Comparison of ENCODE assay signal across 10 cellular contexts in genomic region chr3:125914768-125915426, GRCh38. TPM values are rescaled to one million over a fixed set of nuclear protein-coding genes. Genes with fewer than 3 reads are reported as not detected.
A peak's percentile ranks its signal among the peaks of the same experiment; 100 is the strongest.
DNase-seq lines count a peak whose midpoint lies in the region; ATAC-seq and TF ChIP-seq lines count a peak whose summit lies in the region.
"Not testable (repeated sequence)": the region's sequence is repeated elsewhere in the genome, so short reads cannot be mapped to it uniquely, and the experiment has no call there.
"Had no signal": no experiment of that assay in that cellular context is flagged by ENCODE, and none has a peak within 500 bp of the region (broad histone marks: within the 10 kb centered on the region; RNA-seq: fewer than 3 reads in every experiment).

No MANE protein-coding gene starts in this region.

- peak overlapping the region; percentile 89 for H3K4me2 ChIP-seq in smooth muscle cell

- peak overlapping the region; percentile 76 for H3K27ac Mint-ChIP-seq in activated CD4-positive, alpha-beta T cell treated with anti-CD3 and anti-CD28 coated beads for 36 hours
- H3K27ac Mint-ChIP-seq in glutamatergic neuron (ENCODE audit: unreplicated experiment): peak overlapping the region; percentile 55

- not testable (repeated sequence) for ATAC-seq in activated CD4-positive, alpha-beta T cell treated with anti-CD3 and anti-CD28 coated beads for 36 hours

- H3K4me3 Mint-ChIP-seq in activated CD4-positive, alpha-beta T cell treated with anti-CD3 and anti-CD28 coated beads for 36 hours: peak overlapping the region; percentile 82
- peak overlapping the region; percentile 82 for H3K4me3 Mint-ChIP-seq in glutamatergic neuron (ENCODE audit: unreplicated experiment)

- peak; percentile 4 for DNase-seq in AG09309 (ENCODE audit: low read depth)
- DNase-seq in HCEC 1CT: peak; percentile 35
- peak; percentile 5 for DNase-seq in NCI-H2227 (lab: John Stamatoyannopoulos, UW; ENCODE audit: unreplicated experiment)
- not testable (repeated sequence) for DNase-seq in activated CD4-positive, alpha-beta T cell treated with anti-CD3 and anti-CD28 coated beads for 36 hours; glutamatergic neuron; smooth muscle cell (lab: John Stamatoyannopoulos, UW; ENCODE audit: unreplicated experiment)
- DNase-seq in cardiac fibroblast (ENCODE audit: low read depth in 2 of 2): peak; percentile 45 to 59

- not testable (repeated sequence) for H3K9me3 Mint-ChIP-seq in activated CD4-positive, alpha-beta T cell treated with anti-CD3 and anti-CD28 coated beads for 36 hours (ENCODE audit: low read depth); glutamatergic neuron (ENCODE audit: unreplicated experiment)

- H3K9ac ChIP-seq in mucosa of rectum (ENCODE audit: low read depth in 1 of 2, low read length in 2 of 2) (peak overlapping the region; percentile 47 to 88), smooth muscle cell (ENCODE audit: low read depth) (peak overlapping the region; percentile 29)

- WGBS in smooth muscle cell (ENCODE audit: low lambda C conversion rate): 21% methylated on average over 10 of the region's 12 CpGs

- H3K79me2 ChIP-seq in smooth muscle cell (ENCODE audit: low read depth): not testable (repeated sequence)

- H3K4me1 Mint-ChIP-seq in activated CD4-positive, alpha-beta T cell treated with anti-CD3 and anti-CD28 coated beads for 36 hours: peaks cover 28% of the 10 kb centered on the region
- H3K4me1 Mint-ChIP-seq in glutamatergic neuron (ENCODE audit: low read depth, unreplicated experiment): peaks cover 20% of the 10 kb centered on the region

- not testable (repeated sequence) for H3K36me3 Mint-ChIP-seq in activated CD4-positive, alpha-beta T cell treated with anti-CD3 and anti-CD28 coated beads for 36 hours (ENCODE audit: low read depth); glutamatergic neuron (ENCODE audit: unreplicated experiment)

- not testable (repeated sequence) for H3K36me3 ChIP-seq in mucosa of rectum (ENCODE audit: control insufficient read depth in 2 of 2, insufficient read depth in 2 of 2, low read length in 2 of 2); smooth muscle cell (ENCODE audit: low read depth)

- H3K4me3 ChIP-seq in AG09309 (ENCODE audit: control insufficient read depth, low read depth, low read length) (peak overlapping the region; percentile 53), cardiac fibroblast (replicated peaks in 1 of 2; ENCODE audit: low read depth in 2 of 2, low read length in 2 of 2) (peak overlapping the region; percentile 52 to 59), mucosa of rectum (ENCODE audit: low read length in 2 of 2) (peak overlapping the region; percentile 67 to 71), smooth muscle cell (peak overlapping the region; percentile 66)

- H3K27ac ChIP-seq in mucosa of rectum (ENCODE audit: low read depth in 2 of 2, low read length in 2 of 2) (peak overlapping the region; percentile 87 to 95), smooth muscle cell (ENCODE audit: low read depth) (peak overlapping the region; percentile 67)

- H3F3A ChIP-seq in smooth muscle cell (ENCODE audit: low read depth): not testable (repeated sequence)

- H3K4me1 ChIP-seq in mucosa of rectum (ENCODE audit: control insufficient read depth in 2 of 2, insufficient read depth in 2 of 2, low read length in 2 of 2); smooth muscle cell (ENCODE audit: low read depth): not testable (repeated sequence)

- H3K9me3 ChIP-seq in mucosa of rectum (ENCODE audit: control insufficient read depth in 2 of 2, low read length in 2 of 2); smooth muscle cell (replicated peaks; ENCODE audit: low read depth): not testable (repeated sequence)

- not testable (repeated sequence) for H3K27me3 ChIP-seq in mucosa of rectum (ENCODE audit: control insufficient read depth in 2 of 2, insufficient read depth in 2 of 2, low read length in 2 of 2); smooth muscle cell (ENCODE audit: low read depth)

- intact Hi-C loops in activated CD4-positive, alpha-beta T cell treated with anti-CD3 and anti-CD28 coated beads for 36 hours (cut with DNase I, micrococcal nuclease): loop anchor here (2.0 to 10.0 kb wide), 5 partner anchors 77 to 1070 kb away; partner anchors contain the start of genes KLF15 (in 2 of the 2), PLXNA1 (in 1 of the 2) and ZXDC (in 1 of the 2)

- not testable (repeated sequence) for H3K27me3 Mint-ChIP-seq in activated CD4-positive, alpha-beta T cell treated with anti-CD3 and anti-CD28 coated beads for 36 hours; glutamatergic neuron (ENCODE audit: unreplicated experiment)

- not testable (repeated sequence) for TF ChIP-seq CTCF in AG09309 (IDR thresholded peaks at IDR 0.05; ENCODE audit: control insufficient read depth, insufficient read depth, low read depth, low read length, missing control alignments); cardiac fibroblast (IDR thresholded peaks at IDR 0.05; ENCODE audit: low read depth, low read length); glutamatergic neuron (IDR thresholded peaks at IDR 0.05; ENCODE audit: partially characterized antibody, unreplicated experiment); smooth muscle cell (IDR thresholded peaks at IDR 0.05; ENCODE audit: borderline replicate concordance, insufficient read depth, poor library complexity, severe bottlenecking)

- H4K20me1 ChIP-seq in smooth muscle cell (ENCODE audit: low read depth): not testable (repeated sequence)

- CTCF ChIA-PET in activated CD4-positive, alpha-beta T cell treated with anti-CD3 and anti-CD28 coated beads for 36 hours (lab: Charles Lee): not testable (repeated sequence)

- POLR2A ChIA-PET in activated CD4-positive, alpha-beta T cell treated with anti-CD3 and anti-CD28 coated beads for 36 hours (lab: Charles Lee): interaction anchor here (0.7 kb wide), 1 partner anchor 743 kb away, joined by 3 read pairs; no protein-coding TSS in a partner anchor

- H2AFZ ChIP-seq in smooth muscle cell (ENCODE audit: low read depth): peak overlapping the region; percentile 65

RNA-seq across cellular contexts. Expression of gene ROPN1B, which starts 54.1 kb away (rescaled TPM):
- not detected for total RNA-seq in activated CD4-positive, alpha-beta T cell treated with anti-CD3 and anti-CD28 coated beads for 36 hours
- not detected for total RNA-seq in glutamatergic neuron (ENCODE audit: unreplicated experiment)
- not detected in 2 replicates for total RNA-seq in smooth muscle cell
- polyA plus RNA-seq in smooth muscle cell: not detected in 2 replicates
- total RNA-seq: dermis microvascular lymphatic vessel endothelial cell, pulmonary artery endothelial cell had no signal
